Comparison of ENCODE assay signal across 17 cellular contexts in genomic region chr7:88539977-88540376, GRCh38.
DNase-seq lines count a peak whose midpoint lies in the region; ATAC-seq and TF ChIP-seq lines count a peak whose summit lies in the region.
"Had no signal": no experiment of that assay in that cellular context is flagged by ENCODE, and none has a peak within 500 bp of the region (broad histone marks: within the 10 kb centered on the region; RNA-seq: fewer than 3 reads in every experiment).

No MANE protein-coding gene starts in this region.

- DNase-seq in DMS 273 (lab: John Stamatoyannopoulos, UW; ENCODE audit: unreplicated experiment) (peak; percentile 92), NCI-H524 (lab: John Stamatoyannopoulos, UW) (peak; percentile 82 to 95), heart left ventricle (no peak), H4 (ENCODE audit: low spot score) (no peak), NCI-H774 (lab: John Stamatoyannopoulos, UW) (no peak)
- DNase-seq: C1 segment of cervical spinal cord; CD8-positive, alpha-beta memory T cell; H7; IMR-90; Karpas-422; NCI-H1417 treated with DMSO at 0.1 percent for 48 hours; NCI-H187 treated with DMSO at 0.1 percent for 48 hours; NCI-H345; NCI-H526 treated with DMSO at 0.1 percent for 48 hours; SIG-M5 had no signal

- intact Hi-C loops in heart left ventricle (cut with DNase I), result no loop called here

- H3K27me3 ChIP-seq in heart left ventricle, result no peaks in the 10 kb centered on the region

- no peaks in the 10 kb centered on the region for H3K27me3 Mint-ChIP-seq in nephron (ENCODE audit: low read depth)

- peak in 3 of 4 donors; percentile 47 to 70 (median 56) for ATAC-seq in heart left ventricle
- no peak for ATAC-seq in HG03460 (IDR thresholded peaks at IDR 0.05; ENCODE audit: unreplicated experiment)

- H3K4me1 Mint-ChIP-seq in nephron, result peaks cover 11% of the 10 kb centered on the region
- H3K4me1 Mint-ChIP-seq: CD8-positive, alpha-beta memory T cell had no signal

- H3K9me3 Mint-ChIP-seq in nephron, result peaks cover 50% of the 10 kb centered on the region

- peak overlapping the region; percentile 85 to 95 (median 90) for H3K27ac Mint-ChIP-seq in nephron
- H3K27ac Mint-ChIP-seq: CD8-positive, alpha-beta memory T cell had no signal

- peak overlapping the region in 2 of 3 experiments; percentile 1 to 9 for H3K4me3 Mint-ChIP-seq in nephron
- H3K4me3 Mint-ChIP-seq: CD8-positive, alpha-beta memory T cell had no signal

- whole genome bisulfite sequencing in heart left ventricle, 4 donors, result 42 to 53% (median 45%) methylated on average over 3 to 4 of the region's 4 CpGs

- no peak for TF ChIP-seq CTCF in heart left ventricle (IDR thresholded peaks at IDR 0.05)
- no peak for TF ChIP-seq CTCF in nephron (IDR thresholded peaks at IDR 0.05; ENCODE audit: unreplicated experiment in 3 of 3)

- no peaks in the 10 kb centered on the region for H3K36me3 ChIP-seq in heart left ventricle

- TF ChIP-seq POLR2A in heart left ventricle (IDR thresholded peaks at IDR 0.05), result no peak

- no peak overlapping the region for H3K27ac ChIP-seq in heart left ventricle

- H3K9me3 ChIP-seq in heart left ventricle, result peaks cover 0 to 39% (median 14%) of the 10 kb centered on the region in 12 donors

- no peaks in the 10 kb centered on the region for H3K4me1 ChIP-seq in heart left ventricle

- no peak overlapping the region for H3K4me3 ChIP-seq in heart left ventricle

- no peaks in the 10 kb centered on the region for H3K36me3 Mint-ChIP-seq in nephron (ENCODE audit: low read depth)
- H3K36me3 Mint-ChIP-seq: CD8-positive, alpha-beta memory T cell had no signal

Comparison
In these comparisons a context has a peak if more than half of its experiments do, and no peak if none do; other contexts are left out.
1. DNase-seq: peak in DMS 273 (single experiment) and NCI-H524 (2 of 2); none in heart left ventricle (0 of 5), H4 (single experiment) and NCI-H774 (single experiment).